Comparison of ENCODE assay signal across 24 cellular contexts in genomic region chr14:58599707-58600106, GRCh38. TPM values are rescaled to one million over a fixed set of nuclear protein-coding genes. Genes with fewer than 3 reads are reported as not detected.
"Had no signal": no experiment of that assay in that cellular context is flagged by ENCODE, and none has a peak within 500 bp of the region (broad histone marks: within the 10 kb centered on the region; RNA-seq: fewer than 3 reads in every experiment).

No MANE protein-coding gene starts in this region.

- H3K9me3 Mint-ChIP-seq: mesothelial cell of epicardium; naive B cell; natural killer cell treated with Interleukin-12 subunit alpha and Interleukin-12 subunit beta and Interleukin-15 and Interleukin-18, amount 100 ng/mL, for 72 hours; stimulated activated naive B cell treated with anti-CD40 and anti-IgM and Interleukin-4, amounts not matched to agents 10 μg/mL and 1 μg/mL and 100 μg/mL, for 72 hours had no signal

- H3K27me3 Mint-ChIP-seq: naive B cell; natural killer cell treated with Interleukin-12 subunit alpha and Interleukin-12 subunit beta and Interleukin-15 and Interleukin-18, amount 100 ng/mL, for 72 hours; stimulated activated naive B cell treated with anti-CD40 and anti-IgM and Interleukin-4, amounts not matched to agents 10 μg/mL and 1 μg/mL and 100 μg/mL, for 72 hours had no signal

- H3K36me3 ChIP-seq: left ventricle myocardium inferior, ovary, right atrium auricular region, stomach, thyroid gland, transverse colon, upper lobe of left lung, vagina had no signal

- H3K27me3 ChIP-seq: ovary, right atrium auricular region, stomach, testis, thyroid gland, transverse colon, upper lobe of left lung, vagina had no signal

- H3K27ac Mint-ChIP-seq: mesothelial cell of epicardium; naive B cell; natural killer cell treated with Interleukin-12 subunit alpha and Interleukin-12 subunit beta and Interleukin-15 and Interleukin-18, amount 100 ng/mL, for 72 hours; progenitor cell of endocrine pancreas; stimulated activated naive B cell treated with anti-CD40 and anti-IgM and Interleukin-4, amounts not matched to agents 10 μg/mL and 1 μg/mL and 100 μg/mL, for 72 hours had no signal

- H3K4me3 Mint-ChIP-seq: mesothelial cell of epicardium; naive B cell; natural killer cell treated with Interleukin-12 subunit alpha and Interleukin-12 subunit beta and Interleukin-15 and Interleukin-18, amount 100 ng/mL, for 72 hours; stimulated activated naive B cell treated with anti-CD40 and anti-IgM and Interleukin-4, amounts not matched to agents 10 μg/mL and 1 μg/mL and 100 μg/mL, for 72 hours had no signal

- H3K27ac ChIP-seq: left ventricle myocardium inferior, ovary, right atrium auricular region, skin epidermis, stomach, testis, thyroid gland, transverse colon, upper lobe of left lung, vagina had no signal

- H3K4me1 ChIP-seq: left ventricle myocardium inferior, right atrium auricular region, stomach, testis, thyroid gland, transverse colon, upper lobe of left lung, vagina had no signal

- H3K9me3 ChIP-seq: left ventricle myocardium inferior, ovary, right atrium auricular region, stomach, testis, thyroid gland, transverse colon, upper lobe of left lung, vagina had no signal

- H3K4me1 Mint-ChIP-seq: mesothelial cell of epicardium; naive B cell; stimulated activated naive B cell treated with anti-CD40 and anti-IgM and Interleukin-4, amounts not matched to agents 10 μg/mL and 1 μg/mL and 100 μg/mL, for 72 hours had no signal

- H3K4me3 ChIP-seq: left ventricle myocardium inferior, lung, ovary, right atrium auricular region, skin epidermis, stomach, testis, thyroid gland, transverse colon, upper lobe of left lung, vagina had no signal

- H3K36me3 Mint-ChIP-seq: mesothelial cell of epicardium; naive B cell; natural killer cell treated with Interleukin-12 subunit alpha and Interleukin-12 subunit beta and Interleukin-15 and Interleukin-18, amount 100 ng/mL, for 72 hours; stimulated activated naive B cell treated with anti-CD40 and anti-IgM and Interleukin-4, amounts not matched to agents 10 μg/mL and 1 μg/mL and 100 μg/mL, for 72 hours had no signal

- DNase-seq: islet precursor cell; left ventricle myocardium inferior; mesendoderm; naive B cell; ovary; stimulated activated CD4-positive, alpha-beta T cell treated with anti-CD3 and anti-CD28 coated beads, Interleukin-12 subunit alpha, Interleukin-12 subunit beta, amount 100 ng/mL, for 4 hours; stimulated activated CD4-positive, alpha-beta T cell treated with anti-CD3 and anti-CD28 coated beads, Interleukin-15, amount 100 ng/mL, for 24 hours; stimulated activated CD4-positive, alpha-beta T cell treated with anti-CD3 and anti-CD28 coated beads, Interleukin-2, amount 100 ng/mL, for 24 hours; stimulated activated CD4-positive, alpha-beta T cell treated with anti-CD3 and anti-CD28 coated beads, Interleukin-4, amount 100 ng/mL, for 1 hour; stimulated activated naive B cell treated with anti-CD40 and anti-IgM and Interleukin-4, amounts not matched to agents 10 μg/mL and 1 μg/mL and 100 μg/mL, for 72 hours; stimulated activated naive CD8-positive, alpha-beta T cell treated with anti-CD3 and anti-CD28 coated beads, Interleukin-15, Interleukin-2, amounts not matched to agents 100 U/mL and 50 U/mL, for 24 hours; stomach; testis; thyroid gland; transverse colon; upper lobe of left lung had no signal

- ATAC-seq: sciatic nerve; stimulated activated naive B cell treated with anti-CD40 and anti-IgM and Interleukin-4, amounts not matched to agents 10 μg/mL and 1 μg/mL and 100 μg/mL, for 72 hours; stimulated activated naive CD8-positive, alpha-beta T cell treated with anti-CD3 and anti-CD28 coated beads, Interleukin-15, Interleukin-2, amounts not matched to agents 100 U/mL and 50 U/mL, for 24 hours had no signal

RNA-seq across cellular contexts. Expression of gene DACT1, which starts 38.1 kb away (rescaled TPM):
- total RNA-seq: natural killer cell treated with Interleukin-12 subunit alpha and Interleukin-12 subunit beta and Interleukin-15 and Interleukin-18, amount 100 ng/mL, for 72 hours had no signal
